Comparison of ENCODE assay signal across 24 cellular contexts in genomic region chr13:102495663-102496062, GRCh38.
DNase-seq lines count a peak whose midpoint lies in the region; ATAC-seq and TF ChIP-seq lines count a peak whose summit lies in the region.
"Had no signal": no experiment of that assay in that cellular context is flagged by ENCODE, and none has a peak within 500 bp of the region (broad histone marks: within the 10 kb centered on the region; RNA-seq: fewer than 3 reads in every experiment).

No MANE protein-coding gene starts in this region.

- H3K9me3 ChIP-seq in HUES6 (ENCODE audit: control insufficient read depth, insufficient read depth, low read depth, low read length) (0 out of 2 replicates have a peak, but pooled peaks cover 12% of the 10 kb centered on the region), heart right ventricle (peaks cover 0 to 12% (median 0%) of the 10 kb centered on the region in 11 donors), left lung (peaks cover 0 to 3% of the 10 kb centered on the region in 2 donors), HAP-1 (no peaks in the 10 kb centered on the region)
- H3K9me3 ChIP-seq: A549, BE2C had no signal

- H3K36me3 Mint-ChIP-seq in GM23338 (ENCODE audit: low read depth), result peaks cover 12% of the 10 kb centered on the region
- H3K36me3 Mint-ChIP-seq in WTC11, result peaks cover 11% of the 10 kb centered on the region
- H3K36me3 Mint-ChIP-seq: CD14-positive monocyte; CD8-positive, alpha-beta memory T cell had no signal

- H3K27ac ChIP-seq in GM23338 (ENCODE audit: low read depth) (peak overlapping the region; percentile 75; the same call in 1 of the 2 replicates), HUES6 (ENCODE audit: low read depth, low read length) (peak overlapping the region; percentile 86), heart right ventricle (no peak overlapping the region), left lung (no peak overlapping the region)
- H3K27ac ChIP-seq: A549; BLaER1 treated with 17β-estradiol and CSF1 and Interleukin-3, amounts not matched to agents 10 nM and 100 nM had no signal

- DNase-seq in GM23338 (ENCODE audit: low spot score), result peak; percentile 39
- no peak for DNase-seq in WTC11 (ENCODE audit: low spot score)
- peak; percentile 17 for DNase-seq in iPS DF 19.7 (ENCODE audit: low read depth, low spot score)
- DNase-seq in heart right ventricle, result no peak
- DNase-seq in GM13977 (ENCODE audit: low spot score), result no peak
- no peak for DNase-seq in left lung
- DNase-seq in HAP-1 (ENCODE audit: low spot score in 2 of 2), result no peak
- DNase-seq: 8988T; ACHN; AML-193; BE2C; CD4-positive, alpha-beta T cell; CD8-positive, alpha-beta memory T cell; DMS 273 treated with DMSO at 0.1 percent for 48 hours; DMS79; EL; GF-D8; GOT3; H7; HFFc6 had no signal

- H3K4me1 ChIP-seq in GM23338 (ENCODE audit: insufficient read depth), result peaks cover 25% of the 10 kb centered on the region
- peaks cover 20% of the 10 kb centered on the region for H3K4me1 ChIP-seq in HUES6 (ENCODE audit: control insufficient read depth, insufficient read depth, low read length)
- H3K4me1 ChIP-seq in heart right ventricle, result no peaks in the 10 kb centered on the region
- no peaks in the 10 kb centered on the region for H3K4me1 ChIP-seq in left lung
- H3K4me1 ChIP-seq in HAP-1, result no peaks in the 10 kb centered on the region
- H3K4me1 ChIP-seq: A549; BLaER1 treated with 17β-estradiol and CSF1 and Interleukin-3, amounts not matched to agents 10 nM and 100 nM had no signal

- no peaks in the 10 kb centered on the region for H3K79me2 ChIP-seq in GM23338 (replicated peaks; ENCODE audit: insufficient read depth)

- ATAC-seq in GM23338 (peak; percentile 73), WTC11 (peak; percentile 78), heart right ventricle (no peak), left lung (no peak)
- ATAC-seq: A549 had no signal

- no peak for TF ChIP-seq CTCF in GM23338 (conservative IDR thresholded peaks at IDR 0.05; ENCODE audit: low read depth in 2 of 2)
- TF ChIP-seq CTCF in WTC11 (IDR thresholded peaks at IDR 0.05), result no peak
- TF ChIP-seq CTCF in heart right ventricle (IDR thresholded peaks at IDR 0.05), result no peak
- no peak for TF ChIP-seq CTCF in GM13977 (IDR thresholded peaks at IDR 0.05; ENCODE audit: extremely low read depth, insufficient read depth, missing control alignments)
- no peak for TF ChIP-seq CTCF in left lung (IDR thresholded peaks at IDR 0.05)

- 18 to 28% methylated on average over 1 of the region's 1 CpG for WGBS in heart right ventricle, 2 donors

- no peak overlapping the region for H3K9ac ChIP-seq in HUES6 (ENCODE audit: low read length)
- H3K9ac ChIP-seq: BLaER1 treated with 17β-estradiol and CSF1 and Interleukin-3, amounts not matched to agents 10 nM and 100 nM had no signal

- H3K27ac Mint-ChIP-seq in GM23338 (no peak overlapping the region), WTC11 (peak overlapping the region; percentile 20)
- H3K27ac Mint-ChIP-seq: CD14-positive monocyte; CD4-positive, alpha-beta T cell; CD8-positive, alpha-beta memory T cell; HFFc6 had no signal

- no peaks in the 10 kb centered on the region for H4K20me1 ChIP-seq in GM23338 (replicated peaks; ENCODE audit: insufficient read depth)
- H4K20me1 ChIP-seq: BLaER1 treated with 17β-estradiol and CSF1 and Interleukin-3, amounts not matched to agents 10 nM and 100 nM had no signal

- POLR2A ChIA-PET in WTC11 (lab: Charles Lee), result no interaction called here

- H3K9me3 Mint-ChIP-seq in GM23338 (peaks cover 9% of the 10 kb centered on the region), WTC11 (peaks cover 36% of the 10 kb centered on the region)
- H3K9me3 Mint-ChIP-seq: CD4-positive, alpha-beta T cell had no signal

- peak overlapping the region; percentile 45; the same call in 1 of the 2 replicates for H3K4me2 ChIP-seq in GM23338
- H3K4me2 ChIP-seq: A549; BLaER1 treated with 17β-estradiol and CSF1 and Interleukin-3, amounts not matched to agents 10 nM and 100 nM had no signal

- H2AFZ ChIP-seq in GM23338, result peak overlapping the region; percentile 43; the same call in 1 of the 2 replicates

- CTCF ChIA-PET in WTC11 (lab: Charles Lee), result no interaction called here

- intact Hi-C loops in heart right ventricle (cut with DNase I), result no loop called here
- intact Hi-C loops in left lung (cut with DNase I), result no loop called here

- no peaks in the 10 kb centered on the region; the same call in 1 of the 2 replicates for H3K36me3 ChIP-seq in GM23338 (ENCODE audit: insufficient read depth)
- no peaks in the 10 kb centered on the region for H3K36me3 ChIP-seq in HUES6 (ENCODE audit: control insufficient read depth, insufficient read depth, low read length)
- no peaks in the 10 kb centered on the region for H3K36me3 ChIP-seq in heart right ventricle
- H3K36me3 ChIP-seq in left lung, result no peaks in the 10 kb centered on the region
- H3K36me3 ChIP-seq in HAP-1 (replicated peaks), result no peaks in the 10 kb centered on the region
- H3K36me3 ChIP-seq: BE2C; BLaER1 treated with 17β-estradiol and CSF1 and Interleukin-3, amounts not matched to agents 10 nM and 100 nM had no signal

- in situ Hi-C loops in GM13977 (cut with MboI; ENCODE audit: low pct_unique_long_range_greater_than_20kb, low sequenced_read_pairs, unreplicated experiment), result no loop called here
- in situ Hi-C loops in HAP-1 (cut with MboI; ENCODE audit: low sequenced_read_pairs), result no loop called here

- H3K4me3 ChIP-seq in GM23338 (peak overlapping the region; percentile 5; the same call in 1 of the 2 replicates), HUES6 (ENCODE audit: low read depth, low read length) (no peak overlapping the region), heart right ventricle (no peak overlapping the region), left lung (no peak overlapping the region), HAP-1 (no peak overlapping the region)
- H3K4me3 ChIP-seq: A549; BLaER1 treated with 17β-estradiol and CSF1 and Interleukin-3, amounts not matched to agents 10 nM and 100 nM had no signal

- H3K27me3 ChIP-seq in GM23338 (ENCODE audit: insufficient read depth) (no peaks in the 10 kb centered on the region), HUES6 (ENCODE audit: control insufficient read depth, insufficient read depth, low read length) (no peaks in the 10 kb centered on the region), heart right ventricle (no peaks in the 10 kb centered on the region), left lung (no peaks in the 10 kb centered on the region), HAP-1 (ENCODE audit: low read depth) (no peaks in the 10 kb centered on the region; the same call in 1 of the 2 replicates)
- H3K27me3 ChIP-seq: BE2C; BLaER1 treated with 17β-estradiol and CSF1 and Interleukin-3, amounts not matched to agents 10 nM and 100 nM had no signal

- peaks cover 25% of the 10 kb centered on the region for H3K4me1 Mint-ChIP-seq in GM23338
- peaks cover 31% of the 10 kb centered on the region for H3K4me1 Mint-ChIP-seq in WTC11
- H3K4me1 Mint-ChIP-seq: CD14-positive monocyte; CD8-positive, alpha-beta memory T cell had no signal

- no peaks in the 10 kb centered on the region for H3F3A ChIP-seq in GM23338 (replicated peaks; ENCODE audit: low read depth)

- H3K27me3 Mint-ChIP-seq in GM23338 (ENCODE audit: insufficient read depth, low read depth, poor library complexity) (no peaks in the 10 kb centered on the region), WTC11 (ENCODE audit: low read depth) (no peaks in the 10 kb centered on the region)

- peaks cover 13% of the 10 kb centered on the region for H3K9me2 ChIP-seq in GM23338 (ENCODE audit: insufficient read depth)

- peak overlapping the region; percentile 18; the same call in 1 of the 3 replicates for H3K4me3 Mint-ChIP-seq in GM23338
- H3K4me3 Mint-ChIP-seq in WTC11, result no peak overlapping the region
- H3K4me3 Mint-ChIP-seq: CD14-positive monocyte; CD4-positive, alpha-beta T cell; CD8-positive, alpha-beta memory T cell; HFFc6 had no signal

TF ChIP-seq in WTC11, 78 proteins besides CTCF, POLR2A, EP300 and RAD21 (continues in another document):
- TF ChIP-seq PRRX2 (CRISPR knock-in tag; IDR thresholded peaks at IDR 0.05) (no peak), ZNF138 (CRISPR knock-in tag; conservative IDR thresholded peaks at IDR 0.05) (no peak), AFF4 (CRISPR knock-in tag; IDR thresholded peaks at IDR 0.05; ENCODE audit: borderline replicate concordance) (no peak)

Comparison
In these comparisons a context has a peak if more than half of its experiments do, and no peak if none do; other contexts are left out.
1. ATAC-seq: peak in GM23338 (single experiment) and WTC11 (single experiment); none in heart right ventricle (0 of 8) and left lung (single experiment).
2. DNase-seq: peak in GM23338 (single experiment) and iPS DF 19.7 (single experiment); none in WTC11 (single experiment), heart right ventricle (0 of 2), GM13977 (single experiment), left lung (0 of 2) and HAP-1 (0 of 2).
3. H3K27ac ChIP-seq: peak in GM23338 (single experiment) and HUES6 (single experiment); none in heart right ventricle (0 of 10) and left lung (0 of 2).